In genomic region chr7:145092766-145093165, GRCh38 we compare ENCODE assay signal across 27 cellular contexts.
"Had no signal": no experiment of that assay in that cellular context is flagged by ENCODE, and none has a peak within 500 bp of the region (broad histone marks: within the 10 kb centered on the region; RNA-seq: fewer than 3 reads in every experiment).

No MANE protein-coding gene starts in this region.

- H3K27ac Mint-ChIP-seq: mesothelial cell of epicardium; naive thymus-derived CD8-positive, alpha-beta T cell; stimulated activated effector memory CD8-positive, alpha-beta T cell treated with anti-CD3 and anti-CD28 coated beads, Interleukin-12 subunit alpha, Interleukin-12 subunit beta, amount 100 ng/mL, for 72 hours; stimulated activated naive CD8-positive, alpha-beta T cell treated with anti-CD3 and anti-CD28 coated beads, Interleukin-15, Interleukin-2, amounts not matched to agents 100 ng/mL and 50 ng/mL, for 24 hours; type B pancreatic cell had no signal

- H3K36me3 ChIP-seq: left lung, lower lobe of right lung, pancreas, prostate gland, spleen, tibial nerve, uterus had no signal

- H3K27me3 ChIP-seq: hepatocyte, left lung, pancreas, spleen, tibial nerve, uterus had no signal

- H3K9me3 Mint-ChIP-seq: mesothelial cell of epicardium; naive thymus-derived CD8-positive, alpha-beta T cell; nephron; neural crest cell; stimulated activated effector memory CD8-positive, alpha-beta T cell treated with anti-CD3 and anti-CD28 coated beads, Interleukin-12 subunit alpha, Interleukin-12 subunit beta, amount 100 ng/mL, for 72 hours; stimulated activated naive CD8-positive, alpha-beta T cell treated with anti-CD3 and anti-CD28 coated beads, Interleukin-15, Interleukin-2, amounts not matched to agents 100 ng/mL and 50 ng/mL, for 24 hours; type B pancreatic cell had no signal

- H3K4me1 Mint-ChIP-seq: mesothelial cell of epicardium; naive thymus-derived CD8-positive, alpha-beta T cell; neural crest cell; stimulated activated effector memory CD8-positive, alpha-beta T cell treated with anti-CD3 and anti-CD28 coated beads, Interleukin-12 subunit alpha, Interleukin-12 subunit beta, amount 100 ng/mL, for 72 hours had no signal

- H3K79me2 ChIP-seq: hepatocyte had no signal

- H3K4me3 Mint-ChIP-seq: mesothelial cell of epicardium; naive thymus-derived CD8-positive, alpha-beta T cell; neural crest cell; stimulated activated effector memory CD8-positive, alpha-beta T cell treated with anti-CD3 and anti-CD28 coated beads, Interleukin-12 subunit alpha, Interleukin-12 subunit beta, amount 100 ng/mL, for 72 hours; stimulated activated naive CD8-positive, alpha-beta T cell treated with anti-CD3 and anti-CD28 coated beads, Interleukin-15, Interleukin-2, amounts not matched to agents 100 ng/mL and 50 ng/mL, for 24 hours; type B pancreatic cell had no signal

- H3K27ac ChIP-seq: hepatocyte, left lung, lower lobe of right lung, pancreas, prostate gland, spleen, tibial nerve, uterus had no signal

- H3K4me3 ChIP-seq: hepatocyte, left lung, lower lobe of right lung, pancreas, prostate gland, spleen, tibial nerve, uterus had no signal

- DNase-seq: kidney; left colon; left lung; lower lobe of right lung; mammary epithelial cell; mesenchymal stem cell; naive thymus-derived CD8-positive, alpha-beta T cell; nucleus accumbens; pancreas; posterior cingulate gyrus; retina; right cardiac atrium; small intestine; spleen; stimulated activated CD4-positive, alpha-beta T cell treated with anti-CD3 and anti-CD28 coated beads, Interleukin-4, amount 100 ng/mL, for 24 hours; stimulated activated naive CD4-positive, alpha-beta T cell; uterus had no signal

- H3K36me3 Mint-ChIP-seq: mesothelial cell of epicardium; naive thymus-derived CD8-positive, alpha-beta T cell; stimulated activated effector memory CD8-positive, alpha-beta T cell treated with anti-CD3 and anti-CD28 coated beads, Interleukin-12 subunit alpha, Interleukin-12 subunit beta, amount 100 ng/mL, for 72 hours; type B pancreatic cell had no signal

- H3K4me2 ChIP-seq: hepatocyte had no signal

- H3K4me1 ChIP-seq: left lung, lower lobe of right lung, pancreas, prostate gland, spleen, tibial nerve, uterus had no signal

- H3K9me3 ChIP-seq: left lung, lower lobe of right lung, pancreas, prostate gland, spleen, tibial nerve, uterus had no signal

- H2AFZ ChIP-seq: hepatocyte had no signal

- H3K27me3 Mint-ChIP-seq: type B pancreatic cell had no signal

- ATAC-seq: left colon; left lung; lower lobe of right lung; naive thymus-derived CD8-positive, alpha-beta T cell; pancreas; right cardiac atrium; sciatic nerve; stimulated activated effector memory CD8-positive, alpha-beta T cell treated with anti-CD3 and anti-CD28 coated beads, Interleukin-12 subunit alpha, Interleukin-12 subunit beta, amount 100 ng/mL, for 72 hours had no signal
